ENCODE assay signal across 9 cellular contexts in the genomic region with DNA sequence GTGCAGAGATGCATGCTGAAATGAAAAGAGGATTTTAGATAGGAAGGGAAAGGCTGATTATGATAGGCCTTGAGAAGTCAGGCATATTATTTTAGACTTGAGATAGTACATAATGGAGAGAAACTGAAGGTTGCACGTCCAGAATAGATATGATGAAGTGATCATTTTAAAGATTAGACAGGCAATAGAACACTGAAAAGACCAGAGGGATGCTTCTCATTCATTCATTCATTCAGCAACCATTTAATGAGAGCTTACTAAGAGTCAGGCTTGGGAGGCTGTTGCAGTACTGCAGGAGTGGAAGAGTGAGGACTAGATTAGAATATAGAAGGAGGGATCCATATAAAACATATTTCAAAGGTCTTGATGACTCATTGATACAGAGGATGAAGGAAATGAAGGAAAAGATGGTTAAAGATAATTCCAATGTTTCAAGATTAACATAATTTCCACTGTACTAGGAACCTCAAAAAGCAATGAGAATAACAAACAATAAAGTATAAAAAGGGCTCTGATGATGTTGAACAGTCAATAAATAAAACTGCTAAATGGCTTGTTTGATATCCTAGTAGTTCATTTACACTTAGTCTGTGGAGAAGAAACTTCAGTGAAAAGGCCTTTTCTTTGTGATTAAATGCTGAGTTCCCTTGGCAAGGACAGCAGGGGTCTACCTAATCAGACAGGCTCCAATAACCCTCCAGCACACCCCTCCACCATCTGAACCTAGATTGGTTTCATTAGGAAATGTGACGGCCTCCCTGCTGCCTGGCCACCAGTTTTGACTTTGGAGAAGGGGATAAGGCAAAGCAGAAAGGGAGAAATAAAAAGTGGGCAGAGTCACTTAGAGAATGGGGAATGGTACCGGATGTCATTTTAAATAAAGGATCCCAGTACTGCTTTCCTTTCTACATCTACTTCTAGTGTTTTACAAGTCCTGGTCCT. TPM values are rescaled to one million over a fixed set of nuclear protein-coding genes. Genes with fewer than 3 reads are reported as not detected.
DNase-seq lines count a peak whose midpoint lies in the region; ATAC-seq, FAIRE-seq and TF ChIP-seq lines count a peak whose summit lies in the region.
"Had no signal": no experiment of that assay in that cellular context is flagged by ENCODE, and none has a peak within 500 bp of the region (broad histone marks: within the 10 kb centered on the region; RNA-seq: fewer than 3 reads in every experiment).

No MANE protein-coding gene starts in this region.

- peaks cover 2% of the 10 kb centered on the region for H3K36me3 Mint-ChIP-seq in activated CD4-positive, alpha-beta T cell treated with anti-CD3 and anti-CD28 coated beads, Interleukin-2, amount 10 ng/mL, durations not matched to agents 24 days and 14 days (ENCODE audit: low read depth)
- H3K36me3 Mint-ChIP-seq in activated naive CD8-positive, alpha-beta T cell treated with anti-CD3 and anti-CD28 coated beads for 36 hours = no peaks in the 10 kb centered on the region

- H3K4me1 ChIP-seq in kidney (ENCODE audit: control insufficient read depth in 1 of 2, insufficient read depth in 1 of 2, low read depth in 1 of 2, low read length in 2 of 2) = peaks cover 8 to 13% of the 10 kb centered on the region in 2 donors

- H3K4me1 Mint-ChIP-seq in activated CD4-positive, alpha-beta T cell treated with anti-CD3 and anti-CD28 coated beads, Interleukin-2, amount 10 ng/mL, durations not matched to agents 24 days and 14 days = peaks cover 43% of the 10 kb centered on the region
- peaks cover 52% of the 10 kb centered on the region for H3K4me1 Mint-ChIP-seq in activated naive CD8-positive, alpha-beta T cell treated with anti-CD3 and anti-CD28 coated beads for 36 hours

- H3K27ac ChIP-seq in kidney (ENCODE audit: low read depth in 2 of 2, low read length in 2 of 2) = no peak overlapping the region
- peak overlapping the region; percentile 53 for H3K27ac ChIP-seq in substantia nigra (ENCODE audit: low read depth, low read length, poor library complexity, severe bottlenecking)

- no peak overlapping the region for H3K27ac Mint-ChIP-seq in activated CD4-positive, alpha-beta T cell treated with anti-CD3 and anti-CD28 coated beads, Interleukin-2, amount 10 ng/mL, durations not matched to agents 24 days and 14 days
- no peak overlapping the region for H3K27ac Mint-ChIP-seq in activated naive CD8-positive, alpha-beta T cell treated with anti-CD3 and anti-CD28 coated beads for 36 hours

- peak overlapping the region; percentile 93 for H3K4me3 Mint-ChIP-seq in activated CD4-positive, alpha-beta T cell treated with anti-CD3 and anti-CD28 coated beads, Interleukin-2, amount 10 ng/mL, durations not matched to agents 24 days and 14 days
- H3K4me3 Mint-ChIP-seq in activated naive CD8-positive, alpha-beta T cell treated with anti-CD3 and anti-CD28 coated beads for 36 hours = peak overlapping the region; percentile 88

- no peak for TF ChIP-seq CTCF in kidney (IDR thresholded peaks at IDR 0.05; ENCODE audit: borderline replicate concordance, extremely low read depth, insufficient read depth)

- no peaks in the 10 kb centered on the region for H3K36me3 ChIP-seq in kidney (ENCODE audit: control insufficient read depth in 1 of 2, insufficient read depth in 2 of 2, low read length in 2 of 2)

- intact Hi-C loops in activated CD4-positive, alpha-beta T cell treated with anti-CD3 and anti-CD28 coated beads, Interleukin-2, amount 10 ng/mL, durations not matched to agents 24 days and 14 days (cut with micrococcal nuclease) = no loop called here
- intact Hi-C loops in kidney (cut with DNase I) = no loop called here

- H3K4me3 ChIP-seq in kidney (ENCODE audit: low read length in 2 of 2) = peak overlapping the region; percentile 84

- ATAC-seq in HG03432 (IDR thresholded peaks at IDR 0.05; ENCODE audit: unreplicated experiment) = no peak
- no peak for ATAC-seq in GM21576 (IDR thresholded peaks at IDR 0.05; ENCODE audit: unreplicated experiment)

- FAIRE-seq in kidney (lab: Jason Lieb, UNC) = no peak

- no peaks in the 10 kb centered on the region for H3K9me3 ChIP-seq in kidney (ENCODE audit: control insufficient read depth in 1 of 2, low read length in 2 of 2)

- H3K9me3 Mint-ChIP-seq in activated CD4-positive, alpha-beta T cell treated with anti-CD3 and anti-CD28 coated beads, Interleukin-2, amount 10 ng/mL, durations not matched to agents 24 days and 14 days = no peaks in the 10 kb centered on the region
- no peaks in the 10 kb centered on the region for H3K9me3 Mint-ChIP-seq in activated naive CD8-positive, alpha-beta T cell treated with anti-CD3 and anti-CD28 coated beads for 36 hours

- DNase-seq in activated CD4-positive, alpha-beta T cell treated with anti-CD3 and anti-CD28 coated beads, Interleukin-2, amount 10 ng/mL, durations not matched to agents 24 days and 14 days = no peak
- DNase-seq in activated CD4-positive, alpha-beta T cell treated with anti-CD3 and anti-CD28 coated beads for 4 hours = no peak
- DNase-seq in activated naive CD8-positive, alpha-beta T cell treated with anti-CD3 and anti-CD28 coated beads for 36 hours = no peak
- DNase-seq in kidney (no peak), substantia nigra (lab: John Stamatoyannopoulos, UW) (no peak), NCI-H1105 (lab: John Stamatoyannopoulos, UW) (no peak)
- DNase-seq: DMS53 had no signal

- H3K9ac ChIP-seq in kidney (ENCODE audit: low read length in 2 of 2) = peak overlapping the region in 1 of 2 donors; percentile 65

- no peaks in the 10 kb centered on the region for H3K27me3 Mint-ChIP-seq in activated CD4-positive, alpha-beta T cell treated with anti-CD3 and anti-CD28 coated beads, Interleukin-2, amount 10 ng/mL, durations not matched to agents 24 days and 14 days
- no peaks in the 10 kb centered on the region for H3K27me3 Mint-ChIP-seq in activated naive CD8-positive, alpha-beta T cell treated with anti-CD3 and anti-CD28 coated beads for 36 hours

RNA-seq across cellular contexts. Expression of gene CILK1, which starts 1.7 kb away (rescaled TPM):
- total RNA-seq in activated CD4-positive, alpha-beta T cell treated with anti-CD3 and anti-CD28 coated beads, Interleukin-2, amount 10 ng/mL, durations not matched to agents 24 days and 14 days = 10.2 TPM in 2 replicates
- 1 to 10 TPM; 6.2 to 6.4 TPM for total RNA-seq in activated naive CD8-positive, alpha-beta T cell treated with anti-CD3 and anti-CD28 coated beads for 36 hours
- total RNA-seq in kidney = 8.6 TPM
- polyA plus RNA-seq in kidney (ENCODE audit: insufficient read depth, low read depth, low replicate concordance) = 2.5 TPM

RNA-seq across cellular contexts. Expression of gene FBXO9, which starts 5.3 kb away (rescaled TPM):
- 65.2 and 67.1 TPM in 2 replicates for total RNA-seq in activated CD4-positive, alpha-beta T cell treated with anti-CD3 and anti-CD28 coated beads, Interleukin-2, amount 10 ng/mL, durations not matched to agents 24 days and 14 days
- 10 to 100 TPM; 55.4 to 56.2 TPM for total RNA-seq in activated naive CD8-positive, alpha-beta T cell treated with anti-CD3 and anti-CD28 coated beads for 36 hours
- total RNA-seq in kidney = 94.7 TPM
- polyA plus RNA-seq in kidney (ENCODE audit: insufficient read depth, low read depth, low replicate concordance) = 45.2 TPM
